3 cellular contexts compared by ENCODE assay signal in genomic region chr1:157230500-157230899, GRCh38.
TF ChIP-seq lines count a peak whose summit lies in the region.

No MANE protein-coding gene starts in this region.

TF ChIP-seq in GM23338, 12 proteins besides CTCF, POLR2A, EP300 and RAD21:
- TF ChIP-seq, protein P1, sequence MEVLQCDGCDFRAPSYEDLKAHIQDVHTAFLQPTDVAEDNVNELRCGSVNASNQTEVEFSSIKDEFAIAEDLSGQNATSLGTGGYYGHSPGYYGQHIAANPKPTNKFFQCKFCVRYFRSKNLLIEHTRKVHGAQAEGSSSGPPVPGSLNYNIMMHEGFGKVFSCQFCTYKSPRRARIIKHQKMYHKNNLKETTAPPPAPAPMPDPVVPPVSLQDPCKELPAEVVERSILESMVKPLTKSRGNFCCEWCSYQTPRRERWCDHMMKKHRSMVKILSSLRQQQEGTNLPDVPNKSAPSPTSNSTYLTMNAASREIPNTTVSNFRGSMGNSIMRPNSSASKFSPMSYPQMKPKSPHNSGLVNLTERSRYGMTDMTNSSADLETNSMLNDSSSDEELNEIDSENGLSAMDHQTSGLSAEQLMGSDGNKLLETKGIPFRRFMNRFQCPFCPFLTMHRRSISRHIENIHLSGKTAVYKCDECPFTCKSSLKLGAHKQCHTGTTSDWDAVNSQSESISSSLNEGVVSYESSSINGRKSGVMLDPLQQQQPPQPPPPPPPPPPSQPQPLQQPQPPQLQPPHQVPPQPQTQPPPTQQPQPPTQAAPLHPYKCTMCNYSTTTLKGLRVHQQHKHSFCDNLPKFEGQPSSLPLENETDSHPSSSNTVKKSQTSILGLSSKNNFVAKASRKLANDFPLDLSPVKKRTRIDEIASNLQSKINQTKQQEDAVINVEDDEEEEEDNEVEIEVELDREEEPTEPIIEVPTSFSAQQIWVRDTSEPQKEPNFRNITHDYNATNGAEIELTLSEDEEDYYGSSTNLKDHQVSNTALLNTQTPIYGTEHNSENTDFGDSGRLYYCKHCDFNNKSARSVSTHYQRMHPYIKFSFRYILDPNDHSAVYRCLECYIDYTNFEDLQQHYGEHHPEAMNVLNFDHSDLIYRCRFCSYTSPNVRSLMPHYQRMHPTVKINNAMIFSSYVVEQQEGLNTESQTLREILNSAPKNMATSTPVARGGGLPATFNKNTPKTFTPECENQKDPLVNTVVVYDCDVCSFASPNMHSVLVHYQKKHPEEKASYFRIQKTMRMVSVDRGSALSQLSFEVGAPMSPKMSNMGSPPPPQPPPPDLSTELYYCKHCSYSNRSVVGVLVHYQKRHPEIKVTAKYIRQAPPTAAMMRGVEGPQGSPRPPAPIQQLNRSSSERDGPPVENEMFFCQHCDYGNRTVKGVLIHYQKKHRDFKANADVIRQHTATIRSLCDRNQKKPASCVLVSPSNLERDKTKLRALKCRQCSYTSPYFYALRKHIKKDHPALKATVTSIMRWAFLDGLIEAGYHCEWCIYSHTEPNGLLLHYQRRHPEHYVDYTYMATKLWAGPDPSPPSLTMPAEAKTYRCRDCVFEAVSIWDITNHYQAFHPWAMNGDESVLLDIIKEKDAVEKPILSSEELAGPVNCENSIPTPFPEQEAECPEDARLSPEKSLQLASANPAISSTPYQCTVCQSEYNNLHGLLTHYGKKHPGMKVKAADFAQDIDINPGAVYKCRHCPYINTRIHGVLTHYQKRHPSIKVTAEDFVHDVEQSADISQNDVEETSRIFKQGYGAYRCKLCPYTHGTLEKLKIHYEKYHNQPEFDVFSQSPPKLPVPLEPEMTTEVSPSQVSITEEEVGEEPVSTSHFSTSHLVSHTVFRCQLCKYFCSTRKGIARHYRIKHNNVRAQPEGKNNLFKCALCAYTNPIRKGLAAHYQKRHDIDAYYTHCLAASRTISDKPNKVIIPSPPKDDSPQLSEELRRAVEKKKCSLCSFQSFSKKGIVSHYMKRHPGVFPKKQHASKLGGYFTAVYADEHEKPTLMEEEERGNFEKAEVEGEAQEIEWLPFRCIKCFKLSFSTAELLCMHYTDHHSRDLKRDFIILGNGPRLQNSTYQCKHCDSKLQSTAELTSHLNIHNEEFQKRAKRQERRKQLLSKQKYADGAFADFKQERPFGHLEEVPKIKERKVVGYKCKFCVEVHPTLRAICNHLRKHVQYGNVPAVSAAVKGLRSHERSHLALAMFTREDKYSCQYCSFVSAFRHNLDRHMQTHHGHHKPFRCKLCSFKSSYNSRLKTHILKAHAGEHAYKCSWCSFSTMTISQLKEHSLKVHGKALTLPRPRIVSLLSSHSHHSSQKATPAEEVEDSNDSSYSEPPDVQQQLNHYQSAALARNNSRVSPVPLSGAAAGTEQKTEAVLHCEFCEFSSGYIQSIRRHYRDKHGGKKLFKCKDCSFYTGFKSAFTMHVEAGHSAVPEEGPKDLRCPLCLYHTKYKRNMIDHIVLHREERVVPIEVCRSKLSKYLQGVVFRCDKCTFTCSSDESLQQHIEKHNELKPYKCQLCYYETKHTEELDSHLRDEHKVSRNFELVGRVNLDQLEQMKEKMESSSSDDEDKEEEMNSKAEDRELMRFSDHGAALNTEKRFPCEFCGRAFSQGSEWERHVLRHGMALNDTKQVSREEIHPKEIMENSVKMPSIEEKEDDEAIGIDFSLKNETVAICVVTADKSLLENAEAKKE (CRISPR knock-in tag; IDR thresholded peaks at IDR 0.05) = no peak
- no peak for TF ChIP-seq EZH2 (IDR thresholded peaks at IDR 0.05; ENCODE audit: low read depth, unreplicated experiment)

TF ChIP-seq in H1, 55 proteins besides CTCF, POLR2A, EP300 and RAD21:
- TF ChIP-seq ATF3 (IDR thresholded peaks at IDR 0.05; ENCODE audit: insufficient read depth, low read depth, low read length) = no peak
- no peak for TF ChIP-seq JUND (IDR thresholded peaks at IDR 0.05; ENCODE audit: low read length)
- TF ChIP-seq FOSL1 (IDR thresholded peaks at IDR 0.05; ENCODE audit: insufficient read depth, low read depth, low read length) = no peak
- no peak for TF ChIP-seq POLR2AphosphoS5 (IDR thresholded peaks at IDR 0.05; ENCODE audit: low read depth, low read length)
- no peak for TF ChIP-seq RXRA (IDR thresholded peaks at IDR 0.05; ENCODE audit: insufficient read depth, low read depth, low read length)
- no peak for TF ChIP-seq TAF1 (IDR thresholded peaks at IDR 0.05; ENCODE audit: low read depth, low read length)
- no peak for TF ChIP-seq CREB1 (IDR thresholded peaks at IDR 0.05)
- TF ChIP-seq SP2 (IDR thresholded peaks at IDR 0.05; ENCODE audit: low read length) = no peak
- TF ChIP-seq SP4 (IDR thresholded peaks at IDR 0.05; ENCODE audit: low read length) = no peak
- TF ChIP-seq RBBP5 (IDR thresholded peaks at IDR 0.05; ENCODE audit: borderline replicate concordance, low read depth, low read length) = no peak
- no peak for TF ChIP-seq MAX (IDR thresholded peaks at IDR 0.05)
- no peak for TF ChIP-seq TCF12 (IDR thresholded peaks at IDR 0.05; ENCODE audit: low read depth, low read length)
- TF ChIP-seq CEBPB (IDR thresholded peaks at IDR 0.05; ENCODE audit: low read depth, low read length) = no peak

TF ChIP-seq in SK-N-SH, 30 proteins besides CTCF, POLR2A, EP300 and RAD21:
- TF ChIP-seq RFX5 (IDR thresholded peaks at IDR 0.05; ENCODE audit: low read length) = no peak
- no peak for TF ChIP-seq RXRA (IDR thresholded peaks at IDR 0.05; ENCODE audit: borderline replicate concordance, low read depth)
